In genomic region chr3:97391167-97391566, GRCh38 we compare ENCODE assay signal across 7 cellular contexts.
"Had no signal": no experiment of that assay in that cellular context is flagged by ENCODE, and none has a peak within 500 bp of the region (broad histone marks: within the 10 kb centered on the region; RNA-seq: fewer than 3 reads in every experiment).

No MANE protein-coding gene starts in this region.

- H3K27ac ChIP-seq: HL-60 had no signal

- H3K27ac Mint-ChIP-seq: IgD-negative memory B cell had no signal

- ATAC-seq: HepG2, K562 had no signal

- H3K36me3 Mint-ChIP-seq: IgD-negative memory B cell had no signal

- H3K4me3 ChIP-seq: K562 had no signal

- H3K27me3 Mint-ChIP-seq: IgD-negative memory B cell had no signal

- H3K4me1 Mint-ChIP-seq: IgD-negative memory B cell had no signal

- DNase-seq: IMR-90, KBM-7, KG1 had no signal

- H3K4me3 Mint-ChIP-seq: IgD-negative memory B cell had no signal
